1 cellular context compared by ENCODE assay signal in the genomic region with DNA sequence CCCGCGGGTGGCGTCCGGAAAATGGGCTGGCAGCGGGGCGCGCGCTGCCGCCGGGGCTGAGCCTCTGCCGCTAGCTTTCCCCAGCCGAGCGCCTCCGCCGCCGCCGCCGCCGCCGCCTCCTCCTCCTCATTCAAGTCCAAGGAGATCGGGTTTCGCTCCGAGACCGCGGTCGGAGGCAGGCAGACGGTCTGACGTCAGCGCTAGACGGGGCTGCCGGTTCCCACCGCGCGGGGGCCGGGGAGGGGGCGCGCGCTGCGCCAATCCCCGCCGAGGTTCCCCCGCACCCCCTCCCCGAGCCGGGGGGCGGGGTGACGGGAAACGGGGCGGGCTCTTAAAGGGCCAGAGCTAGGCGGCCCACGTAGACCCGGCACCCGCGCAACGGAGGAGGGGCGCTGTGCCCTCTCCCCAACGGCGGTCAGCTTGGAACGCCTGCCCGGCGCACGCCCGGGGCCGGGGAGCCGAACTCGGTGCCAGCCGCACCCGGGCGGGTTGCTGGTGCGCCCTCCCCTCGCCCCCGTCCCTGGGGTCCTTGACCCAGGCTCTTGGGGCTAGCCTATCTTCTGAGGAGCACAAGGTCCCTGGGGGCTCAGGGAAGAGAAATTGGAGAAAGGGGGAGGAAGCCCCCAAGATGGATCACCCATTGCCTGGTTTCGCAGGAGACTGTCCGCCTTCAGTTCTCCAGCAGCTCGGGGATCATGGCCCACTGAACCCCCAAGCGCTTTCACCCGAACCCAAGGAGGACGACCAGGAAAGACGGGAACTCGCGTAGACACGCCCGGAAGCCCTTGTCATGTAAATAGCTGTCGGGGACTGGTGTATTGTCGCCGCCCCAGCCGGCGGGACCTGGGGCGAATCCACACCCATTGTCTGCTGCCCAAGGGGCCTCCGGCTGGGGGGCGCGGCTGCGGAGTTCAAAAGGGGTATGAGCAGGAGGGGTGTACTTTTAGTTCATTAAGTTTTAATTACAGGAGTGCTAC.
TF ChIP-seq lines count a peak whose summit lies in the region.

A gene with protein sequence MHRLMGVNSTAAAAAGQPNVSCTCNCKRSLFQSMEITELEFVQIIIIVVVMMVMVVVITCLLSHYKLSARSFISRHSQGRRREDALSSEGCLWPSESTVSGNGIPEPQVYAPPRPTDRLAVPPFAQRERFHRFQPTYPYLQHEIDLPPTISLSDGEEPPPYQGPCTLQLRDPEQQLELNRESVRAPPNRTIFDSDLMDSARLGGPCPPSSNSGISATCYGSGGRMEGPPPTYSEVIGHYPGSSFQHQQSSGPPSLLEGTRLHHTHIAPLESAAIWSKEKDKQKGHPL (minus strand): TSS at position 193 of the 977 bp plus-strand sequence. CDS start 433 bp downstream, outside the sequence.

TF ChIP-seq in HEK293, 187 proteins besides CTCF, POLR2A, EP300 and RAD21 (continued from another document and continues in another):
- TF ChIP-seq, protein P1, sequence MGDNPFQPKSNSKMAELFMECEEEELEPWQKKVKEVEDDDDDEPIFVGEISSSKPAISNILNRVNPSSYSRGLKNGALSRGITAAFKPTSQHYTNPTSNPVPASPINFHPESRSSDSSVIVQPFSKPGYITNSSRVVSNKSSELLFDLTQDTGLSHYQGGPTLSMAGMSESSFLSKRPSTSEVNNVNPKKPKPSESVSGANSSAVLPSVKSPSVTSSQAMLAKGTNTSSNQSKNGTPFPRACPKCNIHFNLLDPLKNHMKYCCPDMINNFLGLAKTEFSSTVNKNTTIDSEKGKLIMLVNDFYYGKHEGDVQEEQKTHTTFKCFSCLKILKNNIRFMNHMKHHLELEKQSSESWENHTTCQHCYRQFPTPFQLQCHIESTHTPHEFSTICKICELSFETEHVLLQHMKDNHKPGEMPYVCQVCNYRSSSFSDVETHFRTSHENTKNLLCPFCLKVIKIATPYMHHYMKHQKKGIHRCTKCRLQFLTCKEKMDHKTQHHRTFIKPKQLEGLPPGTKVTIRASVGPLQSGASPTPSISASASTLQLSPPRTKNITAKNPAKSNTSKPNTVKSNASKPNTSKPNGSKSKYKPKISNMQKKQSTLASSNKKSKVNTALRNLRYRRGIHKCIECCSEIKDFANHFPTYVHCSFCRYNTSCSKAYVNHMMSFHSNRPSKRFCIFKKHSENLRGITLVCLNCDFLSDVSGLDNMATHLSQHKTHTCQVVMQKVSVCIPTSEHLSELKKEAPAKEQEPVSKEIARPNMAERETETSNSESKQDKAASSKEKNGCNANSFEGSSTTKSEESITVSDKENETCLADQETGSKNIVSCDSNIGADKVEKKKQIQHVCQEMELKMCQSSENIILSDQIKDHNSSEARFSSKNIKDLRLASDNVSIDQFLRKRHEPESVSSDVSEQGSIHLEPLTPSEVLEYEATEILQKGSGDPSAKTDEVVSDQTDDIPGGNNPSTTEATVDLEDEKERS (tag by site-specific recombination; IDR thresholded peaks at IDR 0.05): no peak
- TF ChIP-seq ZNF211 (tag by site-specific recombination; IDR thresholded peaks at IDR 0.05; ENCODE audit: low read depth) (no peak), ZNF707 (tag by site-specific recombination; IDR thresholded peaks at IDR 0.05) (no peak), ZNF37A (tag by site-specific recombination; IDR thresholded peaks at IDR 0.05) (no peak), ZNF571 (tag by site-specific recombination; IDR thresholded peaks at IDR 0.05) (no peak), BCL11A (tag by site-specific recombination; IDR thresholded peaks at IDR 0.05; ENCODE audit: low read depth) (no peak), ZNF394 (tag by site-specific recombination; IDR thresholded peaks at IDR 0.05; ENCODE audit: borderline replicate concordance) (no peak), ZNF416 (tag by site-specific recombination; IDR thresholded peaks at IDR 0.05) (no peak), ZNF521 (tag by site-specific recombination; IDR thresholded peaks at IDR 0.05) (no peak), SCRT2 (tag by site-specific recombination; IDR thresholded peaks at IDR 0.05) (no peak), ZBTB21 (tag by site-specific recombination; IDR thresholded peaks at IDR 0.05) (peak; percentile 84), ZNF112 (tag by site-specific recombination; IDR thresholded peaks at IDR 0.05) (no peak), ZNF366 (tag by site-specific recombination; conservative IDR thresholded peaks at IDR 0.05) (peak; percentile 75), ZSCAN16 (tag by site-specific recombination; IDR thresholded peaks at IDR 0.05) (no peak), ZNF830 (tag by site-specific recombination; IDR thresholded peaks at IDR 0.05; ENCODE audit: low read depth) (no peak), ZNF530 (tag by site-specific recombination; IDR thresholded peaks at IDR 0.05; ENCODE audit: low read depth) (no peak), ZSCAN23 (tag by site-specific recombination; IDR thresholded peaks at IDR 0.05) (no peak), ZNF626 (tag by site-specific recombination; IDR thresholded peaks at IDR 0.05) (no peak), ZNF155 (tag by site-specific recombination; IDR thresholded peaks at IDR 0.05) (no peak), ZNF529 (tag by site-specific recombination; IDR thresholded peaks at IDR 0.05; ENCODE audit: insufficient replicate concordance) (no peak), ZNF701 (tag by site-specific recombination; IDR thresholded peaks at IDR 0.05) (no peak), SALL2 (tag by site-specific recombination; IDR thresholded peaks at IDR 0.05; ENCODE audit: borderline replicate concordance) (no peak), ZNF133 (tag by site-specific recombination; IDR thresholded peaks at IDR 0.05) (no peak), SCRT1 (tag by site-specific recombination; IDR thresholded peaks at IDR 0.05; ENCODE audit: borderline replicate concordance) (no peak), KLF9 (tag by site-specific recombination; IDR thresholded peaks at IDR 0.05; ENCODE audit: low read depth) (peak; percentile 86), ZNF658 (tag by site-specific recombination; IDR thresholded peaks at IDR 0.05) (no peak), ZNF560 (tag by site-specific recombination; IDR thresholded peaks at IDR 0.05; ENCODE audit: borderline replicate concordance) (no peak), ZNF585B (tag by site-specific recombination; IDR thresholded peaks at IDR 0.05) (no peak), ZNF623 (tag by site-specific recombination; IDR thresholded peaks at IDR 0.05) (no peak), ZEB2 (tag by site-specific recombination; IDR thresholded peaks at IDR 0.05) (peak; percentile 71), ZIC2 (tag by site-specific recombination; IDR thresholded peaks at IDR 0.05) (peak; percentile 81), ZNF629 (tag by site-specific recombination; IDR thresholded peaks at IDR 0.05) (peak; percentile 96), KLF10 (tag by site-specific recombination; IDR thresholded peaks at IDR 0.05) (peak; percentile 92), ZBTB7A (tag by site-specific recombination; IDR thresholded peaks at IDR 0.05; ENCODE audit: low read depth) (peak; percentile 83), BCL11B (tag by site-specific recombination; IDR thresholded peaks at IDR 0.05; ENCODE audit: low read depth) (no peak), ZXDB (tag by site-specific recombination; IDR thresholded peaks at IDR 0.05) (peak; percentile 99), ZNF239 (tag by site-specific recombination; IDR thresholded peaks at IDR 0.05) (no peak), ZFP37 (tag by site-specific recombination; IDR thresholded peaks at IDR 0.05) (no peak), ZNF843 (tag by site-specific recombination; IDR thresholded peaks at IDR 0.05) (no peak), HOXA7 (CRISPR knock-in tag; IDR thresholded peaks at IDR 0.05; ENCODE audit: borderline replicate concordance) (no peak), ZNF184 (tag by site-specific recombination; IDR thresholded peaks at IDR 0.05) (no peak), ZNF175 (tag by site-specific recombination; IDR thresholded peaks at IDR 0.05) (no peak), ZNF664 (tag by site-specific recombination; IDR thresholded peaks at IDR 0.05) (no peak)
- TF ChIP-seq, protein P2, sequence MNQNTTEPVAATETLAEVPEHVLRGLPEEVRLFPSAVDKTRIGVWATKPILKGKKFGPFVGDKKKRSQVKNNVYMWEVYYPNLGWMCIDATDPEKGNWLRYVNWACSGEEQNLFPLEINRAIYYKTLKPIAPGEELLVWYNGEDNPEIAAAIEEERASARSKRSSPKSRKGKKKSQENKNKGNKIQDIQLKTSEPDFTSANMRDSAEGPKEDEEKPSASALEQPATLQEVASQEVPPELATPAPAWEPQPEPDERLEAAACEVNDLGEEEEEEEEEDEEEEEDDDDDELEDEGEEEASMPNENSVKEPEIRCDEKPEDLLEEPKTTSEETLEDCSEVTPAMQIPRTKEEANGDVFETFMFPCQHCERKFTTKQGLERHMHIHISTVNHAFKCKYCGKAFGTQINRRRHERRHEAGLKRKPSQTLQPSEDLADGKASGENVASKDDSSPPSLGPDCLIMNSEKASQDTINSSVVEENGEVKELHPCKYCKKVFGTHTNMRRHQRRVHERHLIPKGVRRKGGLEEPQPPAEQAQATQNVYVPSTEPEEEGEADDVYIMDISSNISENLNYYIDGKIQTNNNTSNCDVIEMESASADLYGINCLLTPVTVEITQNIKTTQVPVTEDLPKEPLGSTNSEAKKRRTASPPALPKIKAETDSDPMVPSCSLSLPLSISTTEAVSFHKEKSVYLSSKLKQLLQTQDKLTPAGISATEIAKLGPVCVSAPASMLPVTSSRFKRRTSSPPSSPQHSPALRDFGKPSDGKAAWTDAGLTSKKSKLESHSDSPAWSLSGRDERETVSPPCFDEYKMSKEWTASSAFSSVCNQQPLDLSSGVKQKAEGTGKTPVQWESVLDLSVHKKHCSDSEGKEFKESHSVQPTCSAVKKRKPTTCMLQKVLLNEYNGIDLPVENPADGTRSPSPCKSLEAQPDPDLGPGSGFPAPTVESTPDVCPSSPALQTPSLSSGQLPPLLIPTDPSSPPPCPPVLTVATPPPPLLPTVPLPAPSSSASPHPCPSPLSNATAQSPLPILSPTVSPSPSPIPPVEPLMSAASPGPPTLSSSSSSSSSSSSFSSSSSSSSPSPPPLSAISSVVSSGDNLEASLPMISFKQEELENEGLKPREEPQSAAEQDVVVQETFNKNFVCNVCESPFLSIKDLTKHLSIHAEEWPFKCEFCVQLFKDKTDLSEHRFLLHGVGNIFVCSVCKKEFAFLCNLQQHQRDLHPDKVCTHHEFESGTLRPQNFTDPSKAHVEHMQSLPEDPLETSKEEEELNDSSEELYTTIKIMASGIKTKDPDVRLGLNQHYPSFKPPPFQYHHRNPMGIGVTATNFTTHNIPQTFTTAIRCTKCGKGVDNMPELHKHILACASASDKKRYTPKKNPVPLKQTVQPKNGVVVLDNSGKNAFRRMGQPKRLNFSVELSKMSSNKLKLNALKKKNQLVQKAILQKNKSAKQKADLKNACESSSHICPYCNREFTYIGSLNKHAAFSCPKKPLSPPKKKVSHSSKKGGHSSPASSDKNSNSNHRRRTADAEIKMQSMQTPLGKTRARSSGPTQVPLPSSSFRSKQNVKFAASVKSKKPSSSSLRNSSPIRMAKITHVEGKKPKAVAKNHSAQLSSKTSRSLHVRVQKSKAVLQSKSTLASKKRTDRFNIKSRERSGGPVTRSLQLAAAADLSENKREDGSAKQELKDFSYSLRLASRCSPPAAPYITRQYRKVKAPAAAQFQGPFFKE (tag by site-specific recombination; IDR thresholded peaks at IDR 0.05; ENCODE audit: borderline replicate concordance): no peak
- TF ChIP-seq, protein P3, sequence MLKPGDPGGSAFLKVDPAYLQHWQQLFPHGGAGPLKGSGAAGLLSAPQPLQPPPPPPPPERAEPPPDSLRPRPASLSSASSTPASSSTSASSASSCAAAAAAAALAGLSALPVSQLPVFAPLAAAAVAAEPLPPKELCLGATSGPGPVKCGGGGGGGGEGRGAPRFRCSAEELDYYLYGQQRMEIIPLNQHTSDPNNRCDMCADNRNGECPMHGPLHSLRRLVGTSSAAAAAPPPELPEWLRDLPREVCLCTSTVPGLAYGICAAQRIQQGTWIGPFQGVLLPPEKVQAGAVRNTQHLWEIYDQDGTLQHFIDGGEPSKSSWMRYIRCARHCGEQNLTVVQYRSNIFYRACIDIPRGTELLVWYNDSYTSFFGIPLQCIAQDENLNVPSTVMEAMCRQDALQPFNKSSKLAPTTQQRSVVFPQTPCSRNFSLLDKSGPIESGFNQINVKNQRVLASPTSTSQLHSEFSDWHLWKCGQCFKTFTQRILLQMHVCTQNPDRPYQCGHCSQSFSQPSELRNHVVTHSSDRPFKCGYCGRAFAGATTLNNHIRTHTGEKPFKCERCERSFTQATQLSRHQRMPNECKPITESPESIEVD (tag by site-specific recombination; IDR thresholded peaks at IDR 0.05): no peak
- TF ChIP-seq, protein P4, sequence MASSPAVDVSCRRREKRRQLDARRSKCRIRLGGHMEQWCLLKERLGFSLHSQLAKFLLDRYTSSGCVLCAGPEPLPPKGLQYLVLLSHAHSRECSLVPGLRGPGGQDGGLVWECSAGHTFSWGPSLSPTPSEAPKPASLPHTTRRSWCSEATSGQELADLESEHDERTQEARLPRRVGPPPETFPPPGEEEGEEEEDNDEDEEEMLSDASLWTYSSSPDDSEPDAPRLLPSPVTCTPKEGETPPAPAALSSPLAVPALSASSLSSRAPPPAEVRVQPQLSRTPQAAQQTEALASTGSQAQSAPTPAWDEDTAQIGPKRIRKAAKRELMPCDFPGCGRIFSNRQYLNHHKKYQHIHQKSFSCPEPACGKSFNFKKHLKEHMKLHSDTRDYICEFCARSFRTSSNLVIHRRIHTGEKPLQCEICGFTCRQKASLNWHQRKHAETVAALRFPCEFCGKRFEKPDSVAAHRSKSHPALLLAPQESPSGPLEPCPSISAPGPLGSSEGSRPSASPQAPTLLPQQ (tag by site-specific recombination; IDR thresholded peaks at IDR 0.05): peak; percentile 67
- TF ChIP-seq, protein P5, sequence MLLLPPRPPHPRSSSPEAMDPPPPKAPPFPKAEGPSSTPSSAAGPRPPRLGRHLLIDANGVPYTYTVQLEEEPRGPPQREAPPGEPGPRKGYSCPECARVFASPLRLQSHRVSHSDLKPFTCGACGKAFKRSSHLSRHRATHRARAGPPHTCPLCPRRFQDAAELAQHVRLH (tag by site-specific recombination; IDR thresholded peaks at IDR 0.05): no peak
- TF ChIP-seq, protein P6, sequence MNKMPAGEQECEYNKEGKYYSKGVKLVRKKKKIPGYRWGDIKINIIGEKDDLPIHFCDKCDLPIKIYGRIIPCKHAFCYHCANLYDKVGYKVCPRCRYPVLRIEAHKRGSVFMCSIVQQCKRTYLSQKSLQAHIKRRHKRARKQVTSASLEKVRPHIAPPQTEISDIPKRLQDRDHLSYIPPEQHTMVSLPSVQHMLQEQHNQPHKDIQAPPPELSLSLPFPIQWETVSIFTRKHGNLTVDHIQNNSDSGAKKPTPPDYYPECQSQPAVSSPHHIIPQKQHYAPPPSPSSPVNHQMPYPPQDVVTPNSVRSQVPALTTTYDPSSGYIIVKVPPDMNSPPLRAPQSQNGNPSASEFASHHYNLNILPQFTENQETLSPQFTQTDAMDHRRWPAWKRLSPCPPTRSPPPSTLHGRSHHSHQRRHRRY (tag by site-specific recombination; IDR thresholded peaks at IDR 0.05): no peak
- TF ChIP-seq, protein P7, sequence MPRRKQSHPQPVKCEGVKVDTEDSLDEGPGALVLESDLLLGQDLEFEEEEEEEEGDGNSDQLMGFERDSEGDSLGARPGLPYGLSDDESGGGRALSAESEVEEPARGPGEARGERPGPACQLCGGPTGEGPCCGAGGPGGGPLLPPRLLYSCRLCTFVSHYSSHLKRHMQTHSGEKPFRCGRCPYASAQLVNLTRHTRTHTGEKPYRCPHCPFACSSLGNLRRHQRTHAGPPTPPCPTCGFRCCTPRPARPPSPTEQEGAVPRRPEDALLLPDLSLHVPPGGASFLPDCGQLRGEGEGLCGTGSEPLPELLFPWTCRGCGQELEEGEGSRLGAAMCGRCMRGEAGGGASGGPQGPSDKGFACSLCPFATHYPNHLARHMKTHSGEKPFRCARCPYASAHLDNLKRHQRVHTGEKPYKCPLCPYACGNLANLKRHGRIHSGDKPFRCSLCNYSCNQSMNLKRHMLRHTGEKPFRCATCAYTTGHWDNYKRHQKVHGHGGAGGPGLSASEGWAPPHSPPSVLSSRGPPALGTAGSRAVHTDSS (tag by site-specific recombination; IDR thresholded peaks at IDR 0.05): peak; percentile 60
